2 cellular contexts compared by ENCODE assay signal in genomic region chr14:25046301-25046943, GRCh38.
TF ChIP-seq lines count a peak whose summit lies in the region.

No MANE protein-coding gene starts in this region.

TF ChIP-seq in HepG2, 621 proteins besides CTCF, POLR2A, EP300 and RAD21:
- no peak for TF ChIP-seq FOXM1 (CRISPR knock-in tag; IDR thresholded peaks at IDR 0.05)
- peak; percentile 80 for TF ChIP-seq ZBTB21 (CRISPR knock-in tag; IDR thresholded peaks at IDR 0.05)
- TF ChIP-seq GZF1 (CRISPR knock-in tag; IDR thresholded peaks at IDR 0.05): no peak
- no peak for TF ChIP-seq ELF4 (CRISPR knock-in tag; IDR thresholded peaks at IDR 0.05; ENCODE audit: borderline replicate concordance)
- TF ChIP-seq MED8 (CRISPR knock-in tag; IDR thresholded peaks at IDR 0.05; ENCODE audit: insufficient replicate concordance): peak; percentile 22
- no peak for TF ChIP-seq XRCC5 (optimal IDR thresholded peaks at IDR 0.05; ENCODE audit: low read length)
- TF ChIP-seq CAMTA2 (CRISPR knock-in tag; IDR thresholded peaks at IDR 0.05; ENCODE audit: borderline replicate concordance): no peak
- TF ChIP-seq ARID4A (CRISPR knock-in tag; IDR thresholded peaks at IDR 0.05; ENCODE audit: borderline replicate concordance): no peak
- no peak for TF ChIP-seq ZNF333 (CRISPR knock-in tag; IDR thresholded peaks at IDR 0.05; ENCODE audit: borderline replicate concordance)
- no peak for TF ChIP-seq SRY (CRISPR knock-in tag; IDR thresholded peaks at IDR 0.05)
- no peak for TF ChIP-seq SOX6 (IDR thresholded peaks at IDR 0.05)
- TF ChIP-seq SOX6 (CRISPR knock-in tag; IDR thresholded peaks at IDR 0.05): 0 out of 2 replicates have a peak, but pooled peaks have one; percentile 15
- TF ChIP-seq NKX3-1 (CRISPR knock-in tag; IDR thresholded peaks at IDR 0.05): no peak
- no peak for TF ChIP-seq ZNF777 (CRISPR knock-in tag; IDR thresholded peaks at IDR 0.05)
- TF ChIP-seq ARID5B (CRISPR knock-in tag; IDR thresholded peaks at IDR 0.05): no peak
- no peak for TF ChIP-seq E2F5 (CRISPR knock-in tag; conservative IDR thresholded peaks at IDR 0.05)
- TF ChIP-seq ZNF792 (CRISPR knock-in tag; IDR thresholded peaks at IDR 0.05): no peak
- TF ChIP-seq ARNT2 (CRISPR knock-in tag; IDR thresholded peaks at IDR 0.05; ENCODE audit: low read depth): no peak
- no peak for TF ChIP-seq TBX2 (CRISPR knock-in tag; IDR thresholded peaks at IDR 0.05; ENCODE audit: borderline replicate concordance)
- no peak for TF ChIP-seq ZNF329 (CRISPR knock-in tag; IDR thresholded peaks at IDR 0.05; ENCODE audit: low read depth)

TF ChIP-seq in SK-N-SH, 30 proteins besides CTCF, POLR2A, EP300 and RAD21:
- TF ChIP-seq REST (IDR thresholded peaks at IDR 0.05; ENCODE audit: low read depth, low read length): no peak
- TF ChIP-seq FOXJ3 (CRISPR knock-in tag; IDR thresholded peaks at IDR 0.05): no peak
- no peak for TF ChIP-seq GABPA (IDR thresholded peaks at IDR 0.05; ENCODE audit: low read depth)
- no peak for TF ChIP-seq RFX5 (IDR thresholded peaks at IDR 0.05; ENCODE audit: low read length)
- TF ChIP-seq GATA2 (CRISPR knock-in tag; IDR thresholded peaks at IDR 0.05): no peak
- no peak for TF ChIP-seq FOXM1 (IDR thresholded peaks at IDR 0.05; ENCODE audit: low read depth)
- no peak for TF ChIP-seq MXI1 (IDR thresholded peaks at IDR 0.05; ENCODE audit: low read depth, low read length)
- no peak for TF ChIP-seq JUND (IDR thresholded peaks at IDR 0.05)
- TF ChIP-seq ZBTB33 (IDR thresholded peaks at IDR 0.05; ENCODE audit: borderline replicate concordance, low read depth): no peak
- no peak for TF ChIP-seq ELF1 (IDR thresholded peaks at IDR 0.05)
- no peak for TF ChIP-seq YY1 (IDR thresholded peaks at IDR 0.05; ENCODE audit: low read depth)
- no peak for TF ChIP-seq MEF2A (IDR thresholded peaks at IDR 0.05; ENCODE audit: borderline replicate concordance, low read depth)
- no peak for TF ChIP-seq POLR2AphosphoS5 (IDR thresholded peaks at IDR 0.05; ENCODE audit: low read depth, low read length)
- no peak for TF ChIP-seq TAF1 (IDR thresholded peaks at IDR 0.05; ENCODE audit: borderline replicate concordance, low read depth, low read length)
- no peak for TF ChIP-seq TEAD4 (IDR thresholded peaks at IDR 0.05; ENCODE audit: borderline replicate concordance, insufficient read depth)
- TF ChIP-seq USF1 (IDR thresholded peaks at IDR 0.05; ENCODE audit: borderline replicate concordance, low read depth): no peak
- no peak for TF ChIP-seq PBX3 (IDR thresholded peaks at IDR 0.05)
- no peak for TF ChIP-seq SIN3A (IDR thresholded peaks at IDR 0.05; ENCODE audit: borderline replicate concordance, low read depth, low read length)
TF ChIP-seq in SK-N-SH: peak in this region for 0.
